Comparison of ENCODE assay signal across 1 cellular context in the genomic region with DNA sequence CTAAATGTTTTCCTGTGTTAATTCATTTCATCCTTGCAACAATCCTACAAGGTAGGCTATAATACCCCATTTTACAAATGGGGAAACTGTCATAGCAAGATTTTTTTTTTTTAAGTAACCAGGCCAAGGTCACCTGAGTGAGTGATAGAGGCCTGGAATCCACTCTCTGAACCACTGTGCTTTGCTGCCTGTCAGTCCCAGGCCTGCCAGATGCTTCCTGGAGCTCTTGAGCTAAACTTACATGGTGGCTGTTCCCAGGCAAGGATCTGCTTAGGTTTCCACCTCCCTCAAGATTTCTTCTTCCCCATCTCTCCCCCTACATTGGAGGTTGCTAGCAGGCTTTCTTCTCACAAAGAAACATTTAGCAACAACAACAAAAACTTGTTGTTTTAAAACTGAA.
TF ChIP-seq lines count a peak whose summit lies in the region.

No MANE protein-coding gene starts in this region.

TF ChIP-seq in endothelial cell of umbilical vein, 7 proteins besides CTCF, POLR2A, EP300 and RAD21 (continued from another document):
- TF ChIP-seq, protein P1, sequence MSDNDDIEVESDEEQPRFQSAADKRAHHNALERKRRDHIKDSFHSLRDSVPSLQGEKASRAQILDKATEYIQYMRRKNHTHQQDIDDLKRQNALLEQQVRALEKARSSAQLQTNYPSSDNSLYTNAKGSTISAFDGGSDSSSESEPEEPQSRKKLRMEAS (IDR thresholded peaks at IDR 0.05; ENCODE audit: insufficient read depth, insufficient read length): no peak
